Comparison of ENCODE assay signal across 10 cellular contexts in the genomic region with DNA sequence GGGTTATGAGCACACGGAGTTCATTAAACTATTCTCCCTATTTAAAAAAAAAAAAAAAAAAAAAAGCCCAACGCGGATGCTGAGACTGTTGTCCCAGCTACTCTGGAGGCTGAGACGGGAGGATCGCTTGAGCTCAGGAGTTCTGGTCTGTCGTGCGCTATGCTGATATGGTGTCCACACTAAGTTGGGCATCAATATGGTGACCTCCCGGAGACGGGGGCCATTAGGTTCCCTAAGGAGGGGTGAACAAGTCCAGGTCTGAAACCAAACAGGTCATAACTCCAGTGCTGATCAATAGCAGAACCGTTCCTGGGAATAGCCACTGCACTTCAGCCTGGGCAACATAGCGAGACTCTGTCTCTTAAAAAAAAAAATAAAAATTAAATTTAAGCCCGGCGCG. TPM values are rescaled to one million over a fixed set of nuclear protein-coding genes. Genes with fewer than 3 reads are reported as not detected.
DNase-seq lines count a peak whose midpoint lies in the region; ATAC-seq and TF ChIP-seq lines count a peak whose summit lies in the region.
"Had no signal": no experiment of that assay in that cellular context is flagged by ENCODE, and none has a peak within 500 bp of the region (broad histone marks: within the 10 kb centered on the region; RNA-seq: fewer than 3 reads in every experiment).

No MANE protein-coding gene starts in this region.

- DNase-seq in activated CD4-positive, alpha-beta T cell treated with anti-CD3 and anti-CD28 coated beads, Interleukin-2, amount 10 ng/mL, durations not matched to agents 24 days and 14 days, result peak; percentile 58
- DNase-seq in activated CD4-positive, alpha-beta T cell treated with anti-CD3 and anti-CD28 coated beads, Interleukin-2, amount 50 U/mL, for 48 hours, result no peak
- DNase-seq in activated T-helper 2 cell treated with anti-CD3 and anti-CD28 coated beads, Interferon-gamma antibody, Interleukin-2, Interleukin-4, amounts not matched to agents 10 μg/mL and 5 μg/mL and 100 μg/mL, durations not matched to agents 14 hours and 24 hours and 36 hours (ENCODE audit: low spot score), result peak; percentile 7
- DNase-seq in immature natural killer cell (no peak), anterior cingulate cortex (lab: John Stamatoyannopoulos, UW) (no peak), GM13977 (ENCODE audit: low spot score) (no peak), CD1c-positive myeloid dendritic cell (ENCODE audit: extremely low spot score) (no peak)
- no peak for DNase-seq in stimulated activated naive CD8-positive, alpha-beta T cell treated with anti-CD3 and anti-CD28 coated beads, Interleukin-15, amount 100 ng/mL, for 72 hours
- DNase-seq: NCI-H345 had no signal

- peaks cover 43% of the 10 kb centered on the region for H3K27me3 Mint-ChIP-seq in activated CD4-positive, alpha-beta T cell treated with anti-CD3 and anti-CD28 coated beads, Interleukin-2, amount 10 ng/mL, durations not matched to agents 24 days and 14 days
- H3K27me3 Mint-ChIP-seq in activated T-helper 2 cell treated with anti-CD3 and anti-CD28 coated beads, Interferon-gamma antibody, Interleukin-2, Interleukin-4, amounts not matched to agents 10 μg/mL and 5 μg/mL and 100 μg/mL, durations not matched to agents 14 hours and 24 hours and 36 hours (ENCODE audit: low read depth), result peaks cover 45% of the 10 kb centered on the region
- peaks cover 5 to 13% (median 11%) of the 10 kb centered on the region in 3 donors for H3K27me3 Mint-ChIP-seq in immature natural killer cell (ENCODE audit: low read depth in 3 of 3)
- peaks cover 41% of the 10 kb centered on the region for H3K27me3 Mint-ChIP-seq in stimulated activated naive CD8-positive, alpha-beta T cell treated with anti-CD3 and anti-CD28 coated beads, Interleukin-15, amount 100 ng/mL, for 72 hours

- intact Hi-C loops in activated CD4-positive, alpha-beta T cell treated with anti-CD3 and anti-CD28 coated beads, Interleukin-2, amount 10 ng/mL, durations not matched to agents 24 days and 14 days (cut with micrococcal nuclease), result loop anchor here (1.0 to 2.0 kb wide), 4 partner anchors 12 to 36 kb away; no protein-coding TSS in a partner anchor
- intact Hi-C loops in activated T-helper 2 cell treated with anti-CD3 and anti-CD28 coated beads, Interferon-gamma antibody, Interleukin-2, Interleukin-4, amounts not matched to agents 10 μg/mL and 5 μg/mL and 100 μg/mL, durations not matched to agents 14 hours and 24 hours and 36 hours (cut with micrococcal nuclease), result loop anchor here (1.0 to 2.0 kb wide), 3 partner anchors 12 to 29 kb away; partner anchors contain the start of gene TEX261

- no peak for ATAC-seq in stimulated activated naive CD8-positive, alpha-beta T cell treated with anti-CD3 and anti-CD28 coated beads, Interleukin-15, amount 100 ng/mL, for 72 hours

- peaks cover 7% of the 10 kb centered on the region for H3K4me1 Mint-ChIP-seq in activated CD4-positive, alpha-beta T cell treated with anti-CD3 and anti-CD28 coated beads, Interleukin-2, amount 10 ng/mL, durations not matched to agents 24 days and 14 days
- H3K4me1 Mint-ChIP-seq in activated T-helper 2 cell treated with anti-CD3 and anti-CD28 coated beads, Interferon-gamma antibody, Interleukin-2, Interleukin-4, amounts not matched to agents 10 μg/mL and 5 μg/mL and 100 μg/mL, durations not matched to agents 14 hours and 24 hours and 36 hours (ENCODE audit: low read depth), result peaks cover 3% of the 10 kb centered on the region
- peaks cover 6 to 9% of the 10 kb centered on the region in 2 donors for H3K4me1 Mint-ChIP-seq in immature natural killer cell
- H3K4me1 Mint-ChIP-seq in stimulated activated naive CD8-positive, alpha-beta T cell treated with anti-CD3 and anti-CD28 coated beads, Interleukin-15, amount 100 ng/mL, for 72 hours, result peaks cover 12% of the 10 kb centered on the region

- H3K9me3 Mint-ChIP-seq in activated CD4-positive, alpha-beta T cell treated with anti-CD3 and anti-CD28 coated beads, Interleukin-2, amount 10 ng/mL, durations not matched to agents 24 days and 14 days, result no peaks in the 10 kb centered on the region
- no peaks in the 10 kb centered on the region for H3K9me3 Mint-ChIP-seq in activated T-helper 2 cell treated with anti-CD3 and anti-CD28 coated beads, Interferon-gamma antibody, Interleukin-2, Interleukin-4, amounts not matched to agents 10 μg/mL and 5 μg/mL and 100 μg/mL, durations not matched to agents 14 hours and 24 hours and 36 hours
- H3K9me3 Mint-ChIP-seq in immature natural killer cell, result no peaks in the 10 kb centered on the region
- H3K9me3 Mint-ChIP-seq in stimulated activated naive CD8-positive, alpha-beta T cell treated with anti-CD3 and anti-CD28 coated beads, Interleukin-15, amount 100 ng/mL, for 72 hours, result no peaks in the 10 kb centered on the region

- H3K36me3 Mint-ChIP-seq in activated CD4-positive, alpha-beta T cell treated with anti-CD3 and anti-CD28 coated beads, Interleukin-2, amount 10 ng/mL, durations not matched to agents 24 days and 14 days (ENCODE audit: low read depth), result no peaks in the 10 kb centered on the region
- H3K36me3 Mint-ChIP-seq in activated T-helper 2 cell treated with anti-CD3 and anti-CD28 coated beads, Interferon-gamma antibody, Interleukin-2, Interleukin-4, amounts not matched to agents 10 μg/mL and 5 μg/mL and 100 μg/mL, durations not matched to agents 14 hours and 24 hours and 36 hours (ENCODE audit: low read depth), result no peaks in the 10 kb centered on the region
- H3K36me3 Mint-ChIP-seq in immature natural killer cell, result peaks cover 0 to 3% (median 0%) of the 10 kb centered on the region in 3 donors

- peak overlapping the region; percentile 90 for H3K4me3 Mint-ChIP-seq in activated CD4-positive, alpha-beta T cell treated with anti-CD3 and anti-CD28 coated beads, Interleukin-2, amount 10 ng/mL, durations not matched to agents 24 days and 14 days
- peak overlapping the region; percentile 80 for H3K4me3 Mint-ChIP-seq in activated T-helper 2 cell treated with anti-CD3 and anti-CD28 coated beads, Interferon-gamma antibody, Interleukin-2, Interleukin-4, amounts not matched to agents 10 μg/mL and 5 μg/mL and 100 μg/mL, durations not matched to agents 14 hours and 24 hours and 36 hours (ENCODE audit: low read depth)
- H3K4me3 Mint-ChIP-seq in immature natural killer cell, result peak overlapping the region; percentile 82 to 93 (median 86)
- peak overlapping the region; percentile 74 to 92 for H3K4me3 Mint-ChIP-seq in stimulated activated naive CD8-positive, alpha-beta T cell treated with anti-CD3 and anti-CD28 coated beads, Interleukin-15, amount 100 ng/mL, for 72 hours

- no peak overlapping the region for H3K27ac Mint-ChIP-seq in activated CD4-positive, alpha-beta T cell treated with anti-CD3 and anti-CD28 coated beads, Interleukin-2, amount 10 ng/mL, durations not matched to agents 24 days and 14 days
- no peak overlapping the region for H3K27ac Mint-ChIP-seq in activated T-helper 2 cell treated with anti-CD3 and anti-CD28 coated beads, Interferon-gamma antibody, Interleukin-2, Interleukin-4, amounts not matched to agents 10 μg/mL and 5 μg/mL and 100 μg/mL, durations not matched to agents 14 hours and 24 hours and 36 hours
- peak overlapping the region in 1 of 6 donors; percentile 24 for H3K27ac Mint-ChIP-seq in immature natural killer cell
- no peak overlapping the region for H3K27ac Mint-ChIP-seq in stimulated activated naive CD8-positive, alpha-beta T cell treated with anti-CD3 and anti-CD28 coated beads, Interleukin-15, amount 100 ng/mL, for 72 hours

- in situ Hi-C loops in GM13977 (cut with MboI; ENCODE audit: low pct_unique_long_range_greater_than_20kb, low sequenced_read_pairs, unreplicated experiment), result no loop called here

- TF ChIP-seq CTCF in GM13977 (IDR thresholded peaks at IDR 0.05; ENCODE audit: extremely low read depth, insufficient read depth, missing control alignments), result no peak

RNA-seq across cellular contexts. Expression of gene ANKRD53, which starts 12.9 kb away (rescaled TPM):
- not detected in 2 replicates for total RNA-seq in activated CD4-positive, alpha-beta T cell treated with anti-CD3 and anti-CD28 coated beads, Interleukin-2, amount 10 ng/mL, durations not matched to agents 24 days and 14 days
- not detected in 2 replicates for total RNA-seq in activated T-helper 2 cell treated with anti-CD3 and anti-CD28 coated beads, Interferon-gamma antibody, Interleukin-2, Interleukin-4, amounts not matched to agents 10 μg/mL and 5 μg/mL and 100 μg/mL, durations not matched to agents 14 hours and 24 hours and 36 hours
- under 1 TPM; 0.18 to 0.51 (median 0.30) TPM for polyA plus RNA-seq in immature natural killer cell

RNA-seq across cellular contexts. Expression of gene TEX261, which starts 29.2 kb away (rescaled TPM):
- total RNA-seq in activated CD4-positive, alpha-beta T cell treated with anti-CD3 and anti-CD28 coated beads, Interleukin-2, amount 10 ng/mL, durations not matched to agents 24 days and 14 days, result 81.7 and 88.8 TPM in 2 replicates
- total RNA-seq in activated T-helper 2 cell treated with anti-CD3 and anti-CD28 coated beads, Interferon-gamma antibody, Interleukin-2, Interleukin-4, amounts not matched to agents 10 μg/mL and 5 μg/mL and 100 μg/mL, durations not matched to agents 14 hours and 24 hours and 36 hours, result 67.9 and 68.8 TPM in 2 replicates
- polyA plus RNA-seq in immature natural killer cell, result 10 to 100 TPM; 25.8 to 44.7 (median 41.9) TPM

RNA-seq across cellular contexts. Expression of gene ATP6V1B1, which starts 29.8 kb away (rescaled TPM):
- not detected in 2 replicates for total RNA-seq in activated CD4-positive, alpha-beta T cell treated with anti-CD3 and anti-CD28 coated beads, Interleukin-2, amount 10 ng/mL, durations not matched to agents 24 days and 14 days
- not detected in 2 replicates for total RNA-seq in activated T-helper 2 cell treated with anti-CD3 and anti-CD28 coated beads, Interferon-gamma antibody, Interleukin-2, Interleukin-4, amounts not matched to agents 10 μg/mL and 5 μg/mL and 100 μg/mL, durations not matched to agents 14 hours and 24 hours and 36 hours
- polyA plus RNA-seq in immature natural killer cell, result not detected
- total RNA-seq: frontal cortex had no signal

Comparison
In these comparisons a context has a peak if more than half of its experiments do, and no peak if none do; other contexts are left out.
1. DNase-seq: peak in activated CD4-positive, alpha-beta T cell treated with anti-CD3 and anti-CD28 coated beads, Interleukin-2, amount 10 ng/mL, durations not matched to agents 24 days and 14 days (single experiment) and activated T-helper 2 cell treated with anti-CD3 and anti-CD28 coated beads, Interferon-gamma antibody, Interleukin-2, Interleukin-4, amounts not matched to agents 10 μg/mL and 5 μg/mL and 100 μg/mL, durations not matched to agents 14 hours and 24 hours and 36 hours (single experiment); none in activated CD4-positive, alpha-beta T cell treated with anti-CD3 and anti-CD28 coated beads, Interleukin-2, amount 50 U/mL, for 48 hours (0 of 2), immature natural killer cell (0 of 3), stimulated activated naive CD8-positive, alpha-beta T cell treated with anti-CD3 and anti-CD28 coated beads, Interleukin-15, amount 100 ng/mL, for 72 hours (0 of 2), anterior cingulate cortex (0 of 58), GM13977 (single experiment) and CD1c-positive myeloid dendritic cell (single experiment).
2. Peak in every context shown above with its lines, with median percentiles within 50 percentile points of each other: H3K4me3 Mint-ChIP-seq.